ENCODE assay signal across 10 cellular contexts in the genomic region with DNA sequence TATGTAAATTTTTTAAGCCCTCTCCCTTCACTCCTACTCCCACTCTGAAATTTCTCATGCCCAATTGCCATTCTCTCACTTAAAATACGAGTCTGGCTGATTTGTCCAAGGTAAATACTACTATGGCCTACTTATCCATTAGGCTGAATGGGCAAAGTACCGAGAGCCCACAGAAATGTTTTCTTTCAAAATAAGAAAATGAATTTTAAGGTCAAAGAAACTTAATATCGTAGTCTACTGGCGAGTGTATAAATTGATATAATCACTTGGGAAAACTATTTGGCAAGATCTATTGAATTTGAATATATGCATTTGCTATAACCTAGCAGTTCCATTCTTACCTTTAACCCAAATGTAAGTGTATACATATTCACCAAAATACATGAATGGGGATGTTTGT. TPM values are rescaled to one million over a fixed set of nuclear protein-coding genes. Genes with fewer than 3 reads are reported as not detected.
DNase-seq lines count a peak whose midpoint lies in the region; ATAC-seq, FAIRE-seq and TF ChIP-seq lines count a peak whose summit lies in the region.
"Had no signal": no experiment of that assay in that cellular context is flagged by ENCODE, and none has a peak within 500 bp of the region (broad histone marks: within the 10 kb centered on the region; RNA-seq: fewer than 3 reads in every experiment).

No MANE protein-coding gene starts in this region.

- no peaks in the 10 kb centered on the region for H3K36me3 ChIP-seq in kidney (ENCODE audit: control insufficient read depth in 1 of 2, insufficient read depth in 2 of 2, low read length in 2 of 2)
- no peaks in the 10 kb centered on the region for H3K36me3 ChIP-seq in ascending aorta
- H3K36me3 ChIP-seq: uterus had no signal

- no peak for DNase-seq in activated T-cell treated with anti-CD3 and anti-CD28 coated beads, Interleukin-2, amount 50 U/mL, for 72 hours
- DNase-seq in activated T-cell treated with anti-CD3 and anti-CD28 coated beads for 4 hours = no peak
- DNase-seq in activated naive CD8-positive, alpha-beta T cell treated with anti-CD3 and anti-CD28 coated beads for 36 hours = no peak
- no peak for DNase-seq in kidney
- no peak for DNase-seq in stimulated activated naive CD8-positive, alpha-beta T cell treated with anti-CD3 and anti-CD28 coated beads, Interleukin-15, amount 100 ng/mL, for 72 hours
- DNase-seq in posterior cingulate gyrus = no peak
- no peak for DNase-seq in ascending aorta (ENCODE audit: low spot score in 2 of 2)

- no peaks in the 10 kb centered on the region for H3K27me3 ChIP-seq in ascending aorta
- H3K27me3 ChIP-seq: uterus had no signal

- peak overlapping the region; percentile 19 for H3K27ac Mint-ChIP-seq in activated T-cell treated with anti-CD3 and anti-CD28 coated beads, Interleukin-2, amount 50 U/mL, for 72 hours
- H3K27ac Mint-ChIP-seq in activated naive CD8-positive, alpha-beta T cell treated with anti-CD3 and anti-CD28 coated beads for 36 hours = peak overlapping the region; percentile 81
- H3K27ac Mint-ChIP-seq in stimulated activated naive CD8-positive, alpha-beta T cell treated with anti-CD3 and anti-CD28 coated beads, Interleukin-15, amount 100 ng/mL, for 72 hours = no peak overlapping the region

- H3K4me3 Mint-ChIP-seq in activated T-cell treated with anti-CD3 and anti-CD28 coated beads, Interleukin-2, amount 50 U/mL, for 72 hours = peak overlapping the region; percentile 89 to 90
- peak overlapping the region; percentile 89 for H3K4me3 Mint-ChIP-seq in activated naive CD8-positive, alpha-beta T cell treated with anti-CD3 and anti-CD28 coated beads for 36 hours
- peak overlapping the region; percentile 95 to 98 for H3K4me3 Mint-ChIP-seq in stimulated activated naive CD8-positive, alpha-beta T cell treated with anti-CD3 and anti-CD28 coated beads, Interleukin-15, amount 100 ng/mL, for 72 hours

- H3K4me1 Mint-ChIP-seq in activated T-cell treated with anti-CD3 and anti-CD28 coated beads, Interleukin-2, amount 50 U/mL, for 72 hours (ENCODE audit: low read depth) = peaks cover 24% of the 10 kb centered on the region
- peaks cover 11% of the 10 kb centered on the region for H3K4me1 Mint-ChIP-seq in activated naive CD8-positive, alpha-beta T cell treated with anti-CD3 and anti-CD28 coated beads for 36 hours
- peaks cover 23% of the 10 kb centered on the region for H3K4me1 Mint-ChIP-seq in stimulated activated naive CD8-positive, alpha-beta T cell treated with anti-CD3 and anti-CD28 coated beads, Interleukin-15, amount 100 ng/mL, for 72 hours

- no peak overlapping the region for H3K9ac ChIP-seq in kidney (ENCODE audit: low read length in 2 of 2)

- H3K4me1 ChIP-seq in kidney (ENCODE audit: control insufficient read depth in 1 of 2, insufficient read depth in 1 of 2, low read depth in 1 of 2, low read length in 2 of 2) (peaks cover 0 to 8% of the 10 kb centered on the region in 2 donors), ascending aorta (no peaks in the 10 kb centered on the region)
- H3K4me1 ChIP-seq: uterus had no signal

- intact Hi-C loops in kidney (cut with DNase I) (no loop called here), posterior cingulate gyrus (cut with DNase I) (no loop called here), ascending aorta (cut with DNase I) (no loop called here)

- TF ChIP-seq CTCF in kidney (IDR thresholded peaks at IDR 0.05; ENCODE audit: borderline replicate concordance, extremely low read depth, insufficient read depth) (no peak), ascending aorta (IDR thresholded peaks at IDR 0.05) (no peak)

- H3K36me3 Mint-ChIP-seq in activated T-cell treated with anti-CD3 and anti-CD28 coated beads, Interleukin-2, amount 50 U/mL, for 72 hours (ENCODE audit: insufficient read depth in 2 of 2) = peaks cover 39 to 66% of the 10 kb centered on the region in 2 donors
- peaks cover 74% of the 10 kb centered on the region for H3K36me3 Mint-ChIP-seq in activated naive CD8-positive, alpha-beta T cell treated with anti-CD3 and anti-CD28 coated beads for 36 hours

- H3K9me3 Mint-ChIP-seq in activated T-cell treated with anti-CD3 and anti-CD28 coated beads, Interleukin-2, amount 50 U/mL, for 72 hours = peaks cover 42 to 50% of the 10 kb centered on the region in 2 donors
- peaks cover 73% of the 10 kb centered on the region for H3K9me3 Mint-ChIP-seq in activated naive CD8-positive, alpha-beta T cell treated with anti-CD3 and anti-CD28 coated beads for 36 hours
- H3K9me3 Mint-ChIP-seq in stimulated activated naive CD8-positive, alpha-beta T cell treated with anti-CD3 and anti-CD28 coated beads, Interleukin-15, amount 100 ng/mL, for 72 hours = peaks cover 70 to 86% of the 10 kb centered on the region in 2 donors

- FAIRE-seq in kidney (lab: Jason Lieb, UNC) = no peak

- ATAC-seq in activated T-cell treated with anti-CD3 and anti-CD28 coated beads, Interleukin-2, amount 50 U/mL, for 72 hours (replicated peaks in 1 of 2) = no peak
- ATAC-seq in stimulated activated naive CD8-positive, alpha-beta T cell treated with anti-CD3 and anti-CD28 coated beads, Interleukin-15, amount 100 ng/mL, for 72 hours = no peak
- ATAC-seq in HG03280 (IDR thresholded peaks at IDR 0.05; ENCODE audit: unreplicated experiment) = no peak

- H3K9me3 ChIP-seq in kidney (ENCODE audit: control insufficient read depth in 1 of 2, low read length in 2 of 2) (peaks cover 7 to 47% of the 10 kb centered on the region in 2 donors), ascending aorta (peaks cover 40 to 94% of the 10 kb centered on the region in 2 donors)

- no peak overlapping the region for H3K27ac ChIP-seq in kidney (ENCODE audit: low read depth in 2 of 2, low read length in 2 of 2)
- H3K27ac ChIP-seq in ascending aorta = no peak overlapping the region
- H3K27ac ChIP-seq: uterus had no signal

- H3K4me3 ChIP-seq in kidney (ENCODE audit: low read length in 2 of 2) = peak overlapping the region; percentile 81 to 97
- H3K4me3 ChIP-seq in ascending aorta = peak overlapping the region in 1 of 2 donors; percentile 60

- no peaks in the 10 kb centered on the region for H3K27me3 Mint-ChIP-seq in activated T-cell treated with anti-CD3 and anti-CD28 coated beads, Interleukin-2, amount 50 U/mL, for 72 hours (ENCODE audit: low read depth)
- H3K27me3 Mint-ChIP-seq in activated naive CD8-positive, alpha-beta T cell treated with anti-CD3 and anti-CD28 coated beads for 36 hours = no peaks in the 10 kb centered on the region
- H3K27me3 Mint-ChIP-seq in stimulated activated naive CD8-positive, alpha-beta T cell treated with anti-CD3 and anti-CD28 coated beads, Interleukin-15, amount 100 ng/mL, for 72 hours = no peaks in the 10 kb centered on the region

RNA-seq across cellular contexts. Expression of a gene that starts 18.6 kb away (rescaled TPM):
- 1 to 10 TPM; 1.6 to 3.3 TPM for total RNA-seq in activated T-cell treated with anti-CD3 and anti-CD28 coated beads, Interleukin-2, amount 50 U/mL, for 72 hours
- total RNA-seq in activated naive CD8-positive, alpha-beta T cell treated with anti-CD3 and anti-CD28 coated beads for 36 hours = 1 to 10 TPM; 2.9 to 3.1 TPM
- total RNA-seq in kidney (2.7 TPM), ascending aorta (not detected)
- polyA plus RNA-seq in kidney (ENCODE audit: insufficient read depth, low read depth, low replicate concordance) = 3.1 TPM
- total RNA-seq: NCI-H460 had no signal

RNA-seq across cellular contexts. Expression of a gene that starts 32.7 kb away (rescaled TPM):
- 10 to 100 TPM; 11.4 to 13.9 TPM for total RNA-seq in activated T-cell treated with anti-CD3 and anti-CD28 coated beads, Interleukin-2, amount 50 U/mL, for 72 hours
- 10 to 100 TPM; 11.9 to 12.2 TPM for total RNA-seq in activated naive CD8-positive, alpha-beta T cell treated with anti-CD3 and anti-CD28 coated beads for 36 hours
- 16.1 TPM for total RNA-seq in kidney
- polyA plus RNA-seq in kidney (ENCODE audit: insufficient read depth, low read depth, low replicate concordance) = 4.8 TPM
- total RNA-seq in ascending aorta = 6.5 TPM

RNA-seq across cellular contexts. Expression of a gene that starts 48.6 kb away (rescaled TPM):
- 1 to 10 TPM; 3.4 to 3.5 TPM for total RNA-seq in activated T-cell treated with anti-CD3 and anti-CD28 coated beads, Interleukin-2, amount 50 U/mL, for 72 hours
- total RNA-seq in activated naive CD8-positive, alpha-beta T cell treated with anti-CD3 and anti-CD28 coated beads for 36 hours = 1 to 10 TPM; 1.2 to 1.6 TPM
- total RNA-seq in kidney (6.2 TPM), ascending aorta (2.6 TPM)
- polyA plus RNA-seq in kidney (ENCODE audit: insufficient read depth, low read depth, low replicate concordance) = 0.54 TPM

Comparison
In these comparisons a context has a peak if more than half of its experiments do, and no peak if none do; other contexts are left out.
1. H3K27ac Mint-ChIP-seq: peak in activated T-cell treated with anti-CD3 and anti-CD28 coated beads, Interleukin-2, amount 50 U/mL, for 72 hours (single experiment) and activated naive CD8-positive, alpha-beta T cell treated with anti-CD3 and anti-CD28 coated beads for 36 hours (single experiment); none in stimulated activated naive CD8-positive, alpha-beta T cell treated with anti-CD3 and anti-CD28 coated beads, Interleukin-15, amount 100 ng/mL, for 72 hours (0 of 2).
2. Peak in every context shown above with its lines, with median percentiles within 50 percentile points of each other: H3K4me3 Mint-ChIP-seq.